In the genomic region with DNA sequence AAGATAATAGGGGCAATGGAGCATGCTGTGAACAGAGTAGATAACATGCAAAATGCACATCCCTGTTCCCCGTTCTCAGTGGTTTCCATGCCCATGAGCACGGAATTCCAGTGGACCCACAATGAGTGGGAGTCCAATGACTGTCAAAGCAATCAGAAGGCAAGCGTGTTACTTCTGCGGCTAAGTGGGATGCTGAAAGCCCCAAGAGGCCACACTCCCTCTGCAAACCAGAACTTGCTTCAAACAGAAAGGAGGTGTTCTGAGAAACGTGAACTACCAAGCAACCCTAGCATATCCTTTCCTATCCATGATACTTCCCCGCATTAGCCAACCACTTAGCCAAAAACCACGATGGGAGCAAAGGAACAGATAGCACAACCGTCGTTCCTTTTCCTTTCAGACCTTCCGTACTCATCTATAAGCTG, we compare ENCODE assay signal across 25 cellular contexts.
"Had no signal": no experiment of that assay in that cellular context is flagged by ENCODE, and none has a peak within 500 bp of the region (broad histone marks: within the 10 kb centered on the region; RNA-seq: fewer than 3 reads in every experiment).

No MANE protein-coding gene starts in this region.

- H3K27me3 Mint-ChIP-seq: activated B cell treated with CpG ODN at 0.5 μM for 24 hours; activated naive CD4-positive, alpha-beta T cell treated with anti-CD3 and anti-CD28 coated beads, Interleukin-2, amount 50 U/mL, for 24 hours; activated naive CD8-positive, alpha-beta T cell treated with anti-CD3 and anti-CD28 coated beads, Interleukin-2, amount 50 U/mL, for 24 hours had no signal

- H3K27ac Mint-ChIP-seq: activated B cell treated with CpG ODN at 0.5 μM for 24 hours; activated naive CD4-positive, alpha-beta T cell treated with anti-CD3 and anti-CD28 coated beads, Interleukin-2, amount 50 U/mL, for 24 hours; activated naive CD8-positive, alpha-beta T cell treated with anti-CD3 and anti-CD28 coated beads, Interleukin-2, amount 50 U/mL, for 24 hours; activated T-helper 2 cell treated with anti-CD3 and anti-CD28 coated beads, Interferon-gamma antibody, Interleukin-2, Interleukin-4, amounts not matched to agents 10 μg/mL and 5 μg/mL and 100 μg/mL, durations not matched to agents 14 hours and 24 hours and 36 hours; nephron progenitor cell had no signal

- H3K36me3 ChIP-seq: esophagus squamous epithelium, heart right ventricle, transverse colon had no signal

- DNase-seq: activated B cell treated with CpG ODN at 0.5 μM for 24 hours; activated CD4-positive, alpha-beta T cell treated with anti-CD3 and anti-CD28 coated beads, Interleukin-2, amount 50 U/mL, for 1 hour; activated naive CD8-positive, alpha-beta T cell treated with anti-CD3 and anti-CD28 coated beads, Interleukin-2, amount 50 U/mL, for 24 hours; activated T-cell treated with anti-CD3 and anti-CD28 coated beads, Interleukin-2, amount 50 U/mL, for 4 hours; dermis blood vessel endothelial cell; effector CD4-positive, alpha-beta T cell; esophagus squamous epithelium; foreskin melanocyte; heart right ventricle; left colon; mammary epithelial cell; nephron progenitor cell; nucleus accumbens; psoas muscle; right cardiac atrium; SK-N-SH; stimulated activated CD4-positive, alpha-beta T cell treated with anti-CD3 and anti-CD28 coated beads, Interleukin-2, amount 100 ng/mL, for 48 hours; stimulated activated naive CD4-positive, alpha-beta T cell treated with Interleukin-2 at 50 U/mL for 16 hours; T-helper 2 cell; testis; transverse colon had no signal

- H3K4me1 ChIP-seq: esophagus squamous epithelium, heart right ventricle, parathyroid adenoma, psoas muscle, testis had no signal

- H3K4me3 ChIP-seq: esophagus squamous epithelium, heart right ventricle, psoas muscle, testis, transverse colon had no signal

- H3K79me2 ChIP-seq: parathyroid adenoma had no signal

- H3K27ac ChIP-seq: epithelial cell of prostate, esophagus squamous epithelium, heart right ventricle, parathyroid adenoma, psoas muscle, testis, transverse colon had no signal

- ATAC-seq: activated naive CD8-positive, alpha-beta T cell treated with anti-CD3 and anti-CD28 coated beads, Interleukin-2, amount 50 U/mL, for 24 hours; activated T-cell treated with anti-CD3 and anti-CD28 coated beads, Interleukin-2, amount 50 U/mL, for 4 hours; heart right ventricle; left colon; psoas muscle; right cardiac atrium had no signal

- H2AFZ ChIP-seq: parathyroid adenoma had no signal

- H3K36me3 Mint-ChIP-seq: activated naive CD4-positive, alpha-beta T cell treated with anti-CD3 and anti-CD28 coated beads, Interleukin-2, amount 50 U/mL, for 24 hours had no signal

- H3K4me2 ChIP-seq: SK-N-SH had no signal

- H3K9me3 ChIP-seq: esophagus squamous epithelium, heart right ventricle, psoas muscle, SK-N-SH, testis, transverse colon had no signal

- H3K9me3 Mint-ChIP-seq: activated B cell treated with CpG ODN at 0.5 μM for 24 hours; activated naive CD4-positive, alpha-beta T cell treated with anti-CD3 and anti-CD28 coated beads, Interleukin-2, amount 50 U/mL, for 24 hours; activated naive CD8-positive, alpha-beta T cell treated with anti-CD3 and anti-CD28 coated beads, Interleukin-2, amount 50 U/mL, for 24 hours; activated T-cell treated with anti-CD3 and anti-CD28 coated beads, Interleukin-2, amount 50 U/mL, for 4 hours; activated T-helper 2 cell treated with anti-CD3 and anti-CD28 coated beads, Interferon-gamma antibody, Interleukin-2, Interleukin-4, amounts not matched to agents 10 μg/mL and 5 μg/mL and 100 μg/mL, durations not matched to agents 14 hours and 24 hours and 36 hours; nephron progenitor cell had no signal

- H3K4me3 Mint-ChIP-seq: activated B cell treated with CpG ODN at 0.5 μM for 24 hours; activated naive CD4-positive, alpha-beta T cell treated with anti-CD3 and anti-CD28 coated beads, Interleukin-2, amount 50 U/mL, for 24 hours; activated naive CD8-positive, alpha-beta T cell treated with anti-CD3 and anti-CD28 coated beads, Interleukin-2, amount 50 U/mL, for 24 hours; activated T-cell treated with anti-CD3 and anti-CD28 coated beads, Interleukin-2, amount 50 U/mL, for 4 hours; nephron progenitor cell had no signal

- H3K9ac ChIP-seq: parathyroid adenoma, SK-N-SH had no signal

- H3K27me3 ChIP-seq: esophagus squamous epithelium, testis, transverse colon had no signal
